7 cellular contexts compared by ENCODE assay signal in the genomic region with DNA sequence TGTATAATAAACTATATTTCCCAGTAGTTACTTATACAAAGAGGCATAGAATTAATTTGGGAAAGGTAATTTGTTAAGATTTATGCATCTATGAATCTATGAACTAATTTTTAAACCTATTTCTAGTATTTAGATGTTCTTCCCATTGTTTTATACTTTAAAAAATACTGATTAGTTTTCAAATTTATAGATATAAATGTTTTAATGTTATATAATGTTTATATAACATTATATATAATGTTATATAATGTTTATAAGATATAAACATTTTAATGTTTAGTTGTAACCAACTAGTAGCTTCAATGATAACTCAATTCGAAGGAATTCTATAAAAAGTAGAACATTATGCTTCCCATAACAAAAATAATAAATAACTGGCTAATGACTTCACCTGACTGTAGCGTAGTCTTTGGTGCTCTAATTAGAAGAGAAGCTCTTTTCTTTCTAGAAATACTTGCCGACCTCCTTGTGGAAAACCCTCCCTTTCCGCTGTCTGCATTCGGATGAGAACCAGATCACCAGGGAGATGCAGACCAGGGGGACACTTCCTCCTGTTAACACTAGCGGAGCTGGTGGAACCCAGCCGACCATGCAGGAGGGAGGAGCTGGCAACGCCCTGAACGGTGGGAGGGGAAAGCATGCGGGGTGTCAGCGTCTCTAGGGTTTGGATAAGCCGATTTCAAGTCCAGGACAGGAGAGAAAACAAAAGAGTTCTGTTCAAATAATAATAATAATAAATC.
A peak's percentile ranks its signal among the peaks of the same experiment; 100 is the strongest.
DNase-seq lines count a peak whose midpoint lies in the region; ATAC-seq and TF ChIP-seq lines count a peak whose summit lies in the region.

No MANE protein-coding gene starts in this region.

- H3K27ac ChIP-seq in iPS-18a (ENCODE audit: low read length): no peak overlapping the region
- H3K27ac ChIP-seq in skin epidermis: peak overlapping the region in 1 of 21 experiments; percentile 74

- H3K4me3 ChIP-seq in iPS-18a (ENCODE audit: low read length) (peak overlapping the region; percentile 98), skin epidermis (peak overlapping the region; percentile 59 to 78 (median 72))

- peak; percentile 32 for TF ChIP-seq POLR2A in GM15510 (IDR thresholded peaks at IDR 0.05; ENCODE audit: borderline replicate concordance, extremely low read depth, insufficient read length)

- no peaks in the 10 kb centered on the region for H3K36me3 ChIP-seq in iPS-18a (ENCODE audit: control insufficient read depth, low read depth, low read length)

- no peak overlapping the region for H3K9ac ChIP-seq in iPS-18a (ENCODE audit: low read length)

- DNase-seq in NCI-H1694 (lab: John Stamatoyannopoulos, UW) (peak; percentile 68), T-helper 22 cell (ENCODE audit: low read depth) (peak; percentile 27), astrocyte of the hippocampus (ENCODE audit: low read depth, low spot score) (peak; percentile 81)

- H3K4me1 ChIP-seq in iPS-18a (ENCODE audit: control insufficient read depth, low read depth, low read length): peaks cover 15% of the 10 kb centered on the region

- peak; percentile 55 for ATAC-seq in HG02870 (IDR thresholded peaks at IDR 0.05; ENCODE audit: unreplicated experiment)

- H3K27me3 ChIP-seq in iPS-18a (ENCODE audit: control insufficient read depth, insufficient read depth, low read length): peaks cover 56% of the 10 kb centered on the region

- no peaks in the 10 kb centered on the region for H3K9me3 ChIP-seq in iPS-18a (ENCODE audit: control insufficient read depth, low read depth, low read length)

Comparison
In these comparisons a context has a peak if more than half of its experiments do, and no peak if none do; other contexts are left out.
1. DNase-seq: peak in every context shown above with its lines; median percentile 81 in astrocyte of the hippocampus; 68 in NCI-H1694; 27 in T-helper 22 cell.